10 cellular contexts compared by ENCODE assay signal in the genomic region with DNA sequence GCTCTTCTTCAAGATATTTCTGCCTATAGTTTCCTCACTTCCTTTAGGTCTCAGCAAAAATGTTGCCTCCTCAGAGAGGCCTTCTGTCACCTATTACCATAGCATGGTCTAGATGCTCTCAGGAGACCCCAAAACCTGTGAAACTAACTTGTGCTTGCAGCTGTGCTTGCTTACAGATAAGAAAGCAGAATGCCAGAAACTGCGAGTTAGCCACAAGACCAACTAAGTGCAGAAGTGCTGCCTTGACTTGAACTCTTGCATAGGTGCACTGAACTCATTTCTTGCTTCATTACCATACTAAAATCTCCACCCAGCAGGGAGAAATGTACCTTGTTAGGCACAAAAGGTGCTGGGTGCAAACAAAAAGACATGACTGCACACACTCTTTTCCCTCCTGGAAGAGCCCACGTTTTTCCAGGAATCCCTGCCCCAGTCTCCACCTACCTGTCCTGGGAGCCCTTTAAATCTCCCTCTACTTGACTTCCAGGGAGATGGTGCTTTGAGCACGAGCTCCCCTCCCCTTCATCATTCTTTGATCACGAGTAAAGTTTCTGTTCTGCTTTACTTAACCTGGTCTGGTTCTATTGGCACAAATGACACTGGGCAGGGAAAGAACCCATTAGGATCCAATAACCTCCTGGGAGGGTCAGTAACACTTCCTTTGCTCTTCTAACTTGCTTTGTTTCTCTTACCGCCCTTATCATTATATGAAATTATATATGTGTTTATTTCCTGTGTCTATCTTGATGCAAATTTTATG.
DNase-seq lines count a peak whose midpoint lies in the region; ATAC-seq and TF ChIP-seq lines count a peak whose summit lies in the region.
"Had no signal": no experiment of that assay in that cellular context is flagged by ENCODE, and none has a peak within 500 bp of the region (broad histone marks: within the 10 kb centered on the region; RNA-seq: fewer than 3 reads in every experiment).

No MANE protein-coding gene starts in this region.

- CTCF ChIA-PET in activated naive CD4-positive, alpha-beta T cell treated with anti-CD3 and anti-CD28 coated beads for 36 hours (lab: Charles Lee): no interaction called here

- DNase-seq in activated effector memory CD4-positive, alpha-beta T cell treated with anti-CD3 and anti-CD28 coated beads, Interleukin-2, amount 50 U/mL, for 16 hours: no peak
- no peak for DNase-seq in activated naive CD4-positive, alpha-beta T cell treated with anti-CD3 and anti-CD28 coated beads for 36 hours
- no peak for DNase-seq in substantia nigra (lab: John Stamatoyannopoulos, UW)
- DNase-seq in NCI-H2171 (lab: John Stamatoyannopoulos, UW): no peak
- DNase-seq: spleen had no signal

- no peak overlapping the region for H3K27ac Mint-ChIP-seq in activated naive CD4-positive, alpha-beta T cell treated with anti-CD3 and anti-CD28 coated beads for 36 hours
- H3K27ac Mint-ChIP-seq: T-helper 2 cell treated with Interferon-gamma antibody and Interleukin-4, amounts not matched to agents 5 μg/mL and 100 μg/mL, for 36 hours had no signal

- H3K27ac ChIP-seq in substantia nigra (ENCODE audit: low read depth, low read length, poor library complexity, severe bottlenecking): no peak overlapping the region

- H3K4me1 Mint-ChIP-seq in activated naive CD4-positive, alpha-beta T cell treated with anti-CD3 and anti-CD28 coated beads for 36 hours (ENCODE audit: low read depth): no peaks in the 10 kb centered on the region

- H3K9me3 Mint-ChIP-seq in activated naive CD4-positive, alpha-beta T cell treated with anti-CD3 and anti-CD28 coated beads for 36 hours: no peaks in the 10 kb centered on the region
- H3K9me3 Mint-ChIP-seq: T-helper 2 cell treated with Interferon-gamma antibody and Interleukin-4, amounts not matched to agents 5 μg/mL and 100 μg/mL, for 36 hours had no signal

- H3K36me3 Mint-ChIP-seq in activated naive CD4-positive, alpha-beta T cell treated with anti-CD3 and anti-CD28 coated beads for 36 hours (ENCODE audit: low read depth): no peaks in the 10 kb centered on the region

- ATAC-seq in GM18861 (IDR thresholded peaks at IDR 0.05; ENCODE audit: unreplicated experiment) (peak; percentile 65), GM21576 (IDR thresholded peaks at IDR 0.05; ENCODE audit: unreplicated experiment) (peak; percentile 70), HG03108 (IDR thresholded peaks at IDR 0.05; ENCODE audit: unreplicated experiment) (peak; percentile 65)

- TF ChIP-seq POLR2A in Raji (IDR thresholded peaks at IDR 0.05; ENCODE audit: insufficient read depth, low read depth, low read length): peak; percentile 35; the same call in 1 of the 2 replicates

- no peak overlapping the region for H3K4me3 Mint-ChIP-seq in activated naive CD4-positive, alpha-beta T cell treated with anti-CD3 and anti-CD28 coated beads for 36 hours
- H3K4me3 Mint-ChIP-seq: T-helper 2 cell treated with Interferon-gamma antibody and Interleukin-4, amounts not matched to agents 5 μg/mL and 100 μg/mL, for 36 hours had no signal

- intact Hi-C loops in activated naive CD4-positive, alpha-beta T cell treated with anti-CD3 and anti-CD28 coated beads for 36 hours (cut with micrococcal nuclease): no loop called here

- H3K27me3 Mint-ChIP-seq in activated naive CD4-positive, alpha-beta T cell treated with anti-CD3 and anti-CD28 coated beads for 36 hours (ENCODE audit: low read depth): no peaks in the 10 kb centered on the region
